ENCODE assay signal across 18 cellular contexts in the genomic region with DNA sequence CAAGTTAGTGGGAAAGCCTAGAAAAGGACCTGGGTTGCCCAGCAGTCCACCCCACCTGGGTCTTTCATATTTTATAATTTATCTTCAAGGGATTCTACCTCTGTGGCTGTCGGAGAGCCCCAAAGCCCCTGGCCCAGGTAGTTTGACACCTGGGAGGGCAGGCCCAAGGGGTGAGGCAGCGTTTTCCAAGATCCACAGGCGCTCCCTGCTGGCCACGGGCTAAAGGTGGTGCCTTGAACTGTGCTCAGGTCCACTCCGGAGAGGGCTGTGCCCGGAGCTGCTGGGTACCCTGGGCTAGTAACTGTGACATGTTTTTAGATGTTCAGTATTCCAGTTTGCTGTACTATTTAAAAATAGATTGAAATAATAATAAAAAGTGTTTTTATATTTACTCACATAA. TPM values are rescaled to one million over a fixed set of nuclear protein-coding genes. Genes with fewer than 3 reads are reported as not detected.
DNase-seq lines count a peak whose midpoint lies in the region; ATAC-seq and TF ChIP-seq lines count a peak whose summit lies in the region.
"Had no signal": no experiment of that assay in that cellular context is flagged by ENCODE, and none has a peak within 500 bp of the region (broad histone marks: within the 10 kb centered on the region; RNA-seq: fewer than 3 reads in every experiment).

No MANE protein-coding gene starts in this region.

- H3K4me3 ChIP-seq in brain microvascular endothelial cell (ENCODE audit: low read depth, low read length), result no peak overlapping the region
- H3K4me3 ChIP-seq: spleen had no signal

- H3K27ac ChIP-seq in brain microvascular endothelial cell, result no peak overlapping the region
- H3K27ac ChIP-seq: spleen had no signal

- no peaks in the 10 kb centered on the region for H3K36me3 Mint-ChIP-seq in HFFc6 (ENCODE audit: low read depth)
- H3K36me3 Mint-ChIP-seq: activated CD4-positive, alpha-beta memory T cell treated with anti-CD3 and anti-CD28 coated beads for 36 hours; CD4-positive, alpha-beta memory T cell had no signal

- DNase-seq in Daoy (ENCODE audit: low read depth) (peak; percentile 29), HFFc6 (no peak), brain microvascular endothelial cell (no peak), left lobe of liver (ENCODE audit: low spot score) (no peak), RPMI8226 (no peak)
- DNase-seq: activated CD4-positive, alpha-beta memory T cell treated with anti-CD3 and anti-CD28 coated beads for 36 hours; amygdala; CD4-positive, alpha-beta memory T cell; left ventricle myocardium superior; NCI-H1092; NCI-H2171; NK-92 treated with Interleukin-12 subunit alpha and Interleukin-12 subunit beta, amount 100 ng/mL, for 24 hours; spleen; T1000 had no signal

- H3K4me1 Mint-ChIP-seq in HFFc6 (ENCODE audit: low read depth), result no peaks in the 10 kb centered on the region
- H3K4me1 Mint-ChIP-seq: CD4-positive, alpha-beta memory T cell had no signal

- ATAC-seq in left lobe of liver, result peak; percentile 34
- ATAC-seq in GM18858 (IDR thresholded peaks at IDR 0.05; ENCODE audit: unreplicated experiment), result no peak
- no peak for ATAC-seq in esophagus mucosa
- ATAC-seq: left ventricle myocardium superior had no signal

- H3K36me3 ChIP-seq in brain microvascular endothelial cell (replicated peaks), result no peaks in the 10 kb centered on the region
- H3K36me3 ChIP-seq: spleen had no signal

- TF ChIP-seq CTCF in HFFc6 (IDR thresholded peaks at IDR 0.05) (peak; percentile 56), brain microvascular endothelial cell (IDR thresholded peaks at IDR 0.05; ENCODE audit: low read depth, low read length, missing control alignments) (peak; percentile 39)

- no peak overlapping the region for H3K27ac Mint-ChIP-seq in HFFc6
- H3K27ac Mint-ChIP-seq: activated CD4-positive, alpha-beta memory T cell treated with anti-CD3 and anti-CD28 coated beads for 36 hours; stimulated activated naive CD8-positive, alpha-beta T cell treated with anti-CD3 and anti-CD28 coated beads, Interleukin-15, Interleukin-2, amounts not matched to agents 100 ng/mL and 50 ng/mL, for 24 hours had no signal

- H3K27me3 Mint-ChIP-seq in HFFc6 (ENCODE audit: insufficient read depth), result peaks cover 3% of the 10 kb centered on the region; the same call in 1 of the 2 replicates
- H3K27me3 Mint-ChIP-seq: activated CD4-positive, alpha-beta memory T cell treated with anti-CD3 and anti-CD28 coated beads for 36 hours had no signal

- no peak overlapping the region for H3K4me3 Mint-ChIP-seq in HFFc6
- H3K4me3 Mint-ChIP-seq: activated CD4-positive, alpha-beta memory T cell treated with anti-CD3 and anti-CD28 coated beads for 36 hours; CD4-positive, alpha-beta memory T cell; stimulated activated naive CD8-positive, alpha-beta T cell treated with anti-CD3 and anti-CD28 coated beads, Interleukin-15, Interleukin-2, amounts not matched to agents 100 ng/mL and 50 ng/mL, for 24 hours had no signal

- in situ Hi-C loops in brain microvascular endothelial cell (cut with HindIII; ENCODE audit: low pct_ligation_motif_present, low sequenced_read_pairs), result no loop called here

- H3K27me3 ChIP-seq in brain microvascular endothelial cell (replicated peaks), result no peaks in the 10 kb centered on the region
- H3K27me3 ChIP-seq: spleen had no signal

- H3K9me3 Mint-ChIP-seq in HFFc6, result no peaks in the 10 kb centered on the region
- H3K9me3 Mint-ChIP-seq: activated CD4-positive, alpha-beta memory T cell treated with anti-CD3 and anti-CD28 coated beads for 36 hours; CD4-positive, alpha-beta memory T cell; stimulated activated naive CD8-positive, alpha-beta T cell treated with anti-CD3 and anti-CD28 coated beads, Interleukin-15, Interleukin-2, amounts not matched to agents 100 ng/mL and 50 ng/mL, for 24 hours had no signal

RNA-seq across cellular contexts. Expression of a gene that starts 37.2 kb away (rescaled TPM):
- total RNA-seq in Daoy (2014; rRNA removed; shearing (Covaris generic)), result not detected in 2 replicates
- total RNA-seq in HFFc6 (2021; fragmentation: NEBNext Ultra II Directional; extraction: Animal tissue kit (Norgen Biotek cat#: 25700)), result not detected
- total RNA-seq in left lobe of liver (not detected), esophagus mucosa (1,110 TPM)
- total RNA-seq: activated CD4-positive, alpha-beta memory T cell treated with anti-CD3 and anti-CD28 coated beads for 36 hours; CD4-positive, alpha-beta memory T cell; left ventricle myocardium superior; posterior vena cava; spleen had no signal

RNA-seq across cellular contexts. Expression of a gene that starts 59.3 kb away (rescaled TPM):
- not detected in 2 replicates for total RNA-seq in Daoy (2014; rRNA removed; shearing (Covaris generic))
- total RNA-seq in HFFc6 (2021; fragmentation: NEBNext Ultra II Directional; extraction: Animal tissue kit (Norgen Biotek cat#: 25700)), result not detected
- total RNA-seq in left lobe of liver (not detected), esophagus mucosa (not detected)
- total RNA-seq: activated CD4-positive, alpha-beta memory T cell treated with anti-CD3 and anti-CD28 coated beads for 36 hours; CD4-positive, alpha-beta memory T cell; left ventricle myocardium superior; posterior vena cava; spleen had no signal

Comparison
In these comparisons a context has a peak if more than half of its experiments do, and no peak if none do; other contexts are left out.
1. RNA of a gene that starts 37.2 kb away (total RNA-seq): 1,110 TPM in esophagus mucosa (single experiment); not detected in Daoy, not detected in HFFc6 and not detected in left lobe of liver (single experiment); every median in the first group is over 1,000 times any median in the second.